Comparison of ENCODE assay signal across 17 cellular contexts in the genomic region with DNA sequence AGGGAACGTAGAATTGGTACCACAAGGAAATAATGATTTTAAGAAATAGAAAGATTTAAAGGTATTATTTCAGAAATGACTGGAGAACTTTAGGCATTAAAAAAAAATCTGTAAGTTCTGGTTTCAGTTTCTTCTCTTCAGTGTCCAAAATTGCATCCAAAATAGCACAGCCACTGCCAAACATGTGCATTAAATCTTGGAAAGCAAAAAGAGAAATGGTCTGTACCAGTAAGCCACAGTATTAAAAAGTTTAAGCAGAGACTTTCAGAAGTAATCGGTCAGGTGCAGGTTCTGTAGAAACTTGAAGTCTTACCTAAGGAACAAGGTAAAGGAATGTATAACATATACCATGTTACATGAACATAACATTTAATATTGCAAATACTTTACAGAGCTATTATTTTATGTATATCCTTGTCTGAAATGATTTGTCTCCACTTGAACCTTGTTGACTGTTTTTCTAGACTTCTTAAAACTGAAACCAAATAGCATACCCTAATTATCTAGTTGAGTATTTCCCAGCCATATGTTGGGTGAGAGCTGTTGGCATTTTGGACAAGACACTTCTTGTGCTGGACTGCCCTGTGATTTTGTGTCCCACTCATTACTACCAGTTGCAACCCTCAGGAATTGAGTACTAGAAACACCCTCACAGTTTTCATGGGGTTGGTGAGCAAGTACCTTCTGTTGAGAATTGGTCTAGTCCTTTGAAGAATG. TPM values are rescaled to one million over a fixed set of nuclear protein-coding genes. Genes with fewer than 3 reads are reported as not detected.
A peak's percentile ranks its signal among the peaks of the same experiment; 100 is the strongest.
DNase-seq lines count a peak whose midpoint lies in the region; ATAC-seq, FAIRE-seq and TF ChIP-seq lines count a peak whose summit lies in the region.
"Had no signal": no experiment of that assay in that cellular context is flagged by ENCODE, and none has a peak within 500 bp of the region (broad histone marks: within the 10 kb centered on the region; RNA-seq: fewer than 3 reads in every experiment).

No MANE protein-coding gene starts in this region.

- no peaks in the 10 kb centered on the region for H3K9me3 Mint-ChIP-seq in immature natural killer cell
- H3K9me3 Mint-ChIP-seq: dendritic cell treated with granulocyte-macrophage colony-stimulating factor and Interleukin-4, amounts not matched to agents 40 ng/mL and 50 ng/mL, for 4 days; H9; stimulated activated effector memory CD8-positive, alpha-beta T cell treated with anti-CD3 and anti-CD28 coated beads, Interleukin-12 subunit alpha, Interleukin-12 subunit beta, amount 100 ng/mL, for 72 hours had no signal

- H3K9ac ChIP-seq in Loucy (ENCODE audit: low read depth, low read length, poor library complexity, severe bottlenecking), result no peak overlapping the region
- H3K9ac ChIP-seq in PC-3 (ENCODE audit: low read length), result no peak overlapping the region

- no peaks in the 10 kb centered on the region for H3K36me3 Mint-ChIP-seq in immature natural killer cell
- H3K36me3 Mint-ChIP-seq: stimulated activated effector memory CD8-positive, alpha-beta T cell treated with anti-CD3 and anti-CD28 coated beads, Interleukin-12 subunit alpha, Interleukin-12 subunit beta, amount 100 ng/mL, for 72 hours had no signal

- no peak overlapping the region for H3K27ac ChIP-seq in PC-3 (ENCODE audit: low read length)
- H3K27ac ChIP-seq: transverse colon had no signal

- H3K36me3 ChIP-seq in Loucy (ENCODE audit: insufficient read depth, low read length) (no peaks in the 10 kb centered on the region), PC-3 (ENCODE audit: low read depth, low read length) (no peaks in the 10 kb centered on the region)
- H3K36me3 ChIP-seq: transverse colon had no signal

- H3K9me2 ChIP-seq in Loucy (replicated peaks; ENCODE audit: low read depth, low read length), result no peaks in the 10 kb centered on the region
- H3K9me2 ChIP-seq in PC-3 (replicated peaks; ENCODE audit: low read length), result no peaks in the 10 kb centered on the region

- no TSS peak for BruUV-seq in PC-3 (replicated peaks; lab: Mats Ljungman, UMichigan)

- H3K4me3 ChIP-seq in Loucy (ENCODE audit: low read length, poor library complexity, severe bottlenecking), result no peak overlapping the region
- H3K4me3 ChIP-seq in PC-3 (ENCODE audit: low read length), result no peak overlapping the region
- H3K4me3 ChIP-seq: transverse colon had no signal

- H3K4me1 ChIP-seq in Loucy (ENCODE audit: insufficient read depth, low read length, poor library complexity, severe bottlenecking) (peaks cover 20% of the 10 kb centered on the region), PC-3 (ENCODE audit: insufficient read depth, low read length) (no peaks in the 10 kb centered on the region)

- H2AFZ ChIP-seq in Loucy (ENCODE audit: low read length) (no peak overlapping the region), PC-3 (ENCODE audit: low read length) (no peak overlapping the region)

- H3K79me2 ChIP-seq in Loucy (ENCODE audit: insufficient read depth, low read length) (peaks cover 100% of the 10 kb centered on the region), PC-3 (ENCODE audit: low read length) (peaks cover 100% of the 10 kb centered on the region)

- intact Hi-C loops in Right ventricle myocardium superior (cut with DNase I) (no loop called here), PC-3 (cut with micrococcal nuclease) (no loop called here)

- peak overlapping the region in 4 of 5 donors; percentile 28 to 49 (median 44) for H3K4me3 Mint-ChIP-seq in immature natural killer cell
- H3K4me3 Mint-ChIP-seq: activated naive CD4-positive, alpha-beta T cell treated with anti-CD3 and anti-CD28 coated beads, Interleukin-2, amount 10 ng/mL, durations not matched to agents 7 days and 5 days; dendritic cell treated with granulocyte-macrophage colony-stimulating factor and Interleukin-4, amounts not matched to agents 40 ng/mL and 50 ng/mL, for 4 days; H9; neural crest cell; stimulated activated effector memory CD8-positive, alpha-beta T cell treated with anti-CD3 and anti-CD28 coated beads, Interleukin-12 subunit alpha, Interleukin-12 subunit beta, amount 100 ng/mL, for 72 hours had no signal

- DNase-seq in immature natural killer cell (no peak), Right ventricle myocardium superior (no peak), PC-3 (no peak), RCC 7860 (ENCODE audit: low spot score) (no peak)
- DNase-seq: activated naive CD4-positive, alpha-beta T cell treated with anti-CD3 and anti-CD28 coated beads, Interleukin-2, amount 10 ng/mL, durations not matched to agents 7 days and 5 days; C1 segment of cervical spinal cord; DMS53; erythroblast; H9; NCI-H1092 treated with DMSO at 0.1 percent for 48 hours; transverse colon had no signal

- FAIRE-seq in RCC 7860 (lab: Jason Lieb, UNC), result no peak

- CTCF ChIA-PET in PC-3 (lab: Charles Lee), result no interaction called here

- no peaks in the 10 kb centered on the region for H3K27me3 ChIP-seq in Loucy (ENCODE audit: insufficient read depth, low read length, poor library complexity, severe bottlenecking)
- no peaks in the 10 kb centered on the region for H3K27me3 ChIP-seq in PC-3 (ENCODE audit: low read length)
- H3K27me3 ChIP-seq: transverse colon had no signal

- TF ChIP-seq CTCF in Loucy (conservative IDR thresholded peaks at IDR 0.05; ENCODE audit: low read length), result no peak
- no peak for TF ChIP-seq CTCF in PC-3 (conservative IDR thresholded peaks at IDR 0.05; ENCODE audit: low read depth, low read length)

- H3K9me3 ChIP-seq in Loucy (ENCODE audit: insufficient read depth, low read depth, low read length) (no peaks in the 10 kb centered on the region), PC-3 (ENCODE audit: low read length) (no peaks in the 10 kb centered on the region)
- H3K9me3 ChIP-seq: transverse colon had no signal

- ATAC-seq in GM18498 (IDR thresholded peaks at IDR 0.05; ENCODE audit: unreplicated experiment) (peak; percentile 62), GM21360 (IDR thresholded peaks at IDR 0.05; ENCODE audit: unreplicated experiment) (peak; percentile 60), Right ventricle myocardium superior (ENCODE audit: poor library complexity) (no peak), PC-3 (no peak)
- ATAC-seq: stimulated activated effector memory CD8-positive, alpha-beta T cell treated with anti-CD3 and anti-CD28 coated beads, Interleukin-12 subunit alpha, Interleukin-12 subunit beta, amount 100 ng/mL, for 72 hours had no signal

- peaks cover 0 to 3% (median 0%) of the 10 kb centered on the region in 3 donors for H3K27me3 Mint-ChIP-seq in immature natural killer cell (ENCODE audit: low read depth in 3 of 3)
- H3K27me3 Mint-ChIP-seq: activated naive CD4-positive, alpha-beta T cell treated with anti-CD3 and anti-CD28 coated beads, Interleukin-2, amount 10 ng/mL, durations not matched to agents 7 days and 5 days; dendritic cell treated with granulocyte-macrophage colony-stimulating factor and Interleukin-4, amounts not matched to agents 40 ng/mL and 50 ng/mL, for 4 days had no signal

- POLR2A ChIA-PET in PC-3 (lab: Charles Lee; ENCODE audit: unreplicated experiment), result no interaction called here

- H3K4me1 Mint-ChIP-seq in immature natural killer cell, result peaks cover 24 to 54% of the 10 kb centered on the region in 2 donors
- H3K4me1 Mint-ChIP-seq: neural crest cell had no signal

- H4K20me1 ChIP-seq in Loucy (ENCODE audit: insufficient read depth, low read length, poor library complexity, severe bottlenecking), result peaks cover 91% of the 10 kb centered on the region
- peaks cover 24% of the 10 kb centered on the region for H4K20me1 ChIP-seq in PC-3 (ENCODE audit: low read length)

- H3K4me2 ChIP-seq in Loucy (ENCODE audit: low read depth, low read length, poor library complexity, severe bottlenecking), result peak overlapping the region; percentile 32
- H3K4me2 ChIP-seq in PC-3 (ENCODE audit: low read length), result no peak overlapping the region

- peak overlapping the region in 1 of 6 donors; percentile 61 for H3K27ac Mint-ChIP-seq in immature natural killer cell
- H3K27ac Mint-ChIP-seq: activated naive CD4-positive, alpha-beta T cell treated with anti-CD3 and anti-CD28 coated beads, Interleukin-2, amount 10 ng/mL, durations not matched to agents 7 days and 5 days; dendritic cell treated with granulocyte-macrophage colony-stimulating factor and Interleukin-4, amounts not matched to agents 40 ng/mL and 50 ng/mL, for 4 days; stimulated activated effector memory CD8-positive, alpha-beta T cell treated with anti-CD3 and anti-CD28 coated beads, Interleukin-12 subunit alpha, Interleukin-12 subunit beta, amount 100 ng/mL, for 72 hours had no signal

- no peaks in the 10 kb centered on the region for H3F3A ChIP-seq in Loucy (ENCODE audit: low read depth)
- H3F3A ChIP-seq in PC-3 (ENCODE audit: low read length, unreplicated experiment), result no peaks in the 10 kb centered on the region

RNA-seq across cellular contexts. Expression of a gene that starts 32.1 kb away (rescaled TPM):
- 10 to 100 TPM in 2 of 3 donors, 1 to 10 TPM in 1; 4.9 to 42.5 (median 11.6) TPM for polyA plus RNA-seq in immature natural killer cell
- 28.9 TPM for total RNA-seq in Right ventricle myocardium superior
- 16.8 and 24.8 TPM in 2 replicates for total RNA-seq in PC-3 (2014; rRNA removed)

Comparison
In these comparisons a context has a peak if more than half of its experiments do, and no peak if none do; other contexts are left out.
1. ATAC-seq: peak in GM18498 (single experiment) and GM21360 (single experiment); none in Right ventricle myocardium superior (single experiment) and PC-3 (single experiment).